Comparison of ENCODE assay signal across 1 cellular context in the genomic region with DNA sequence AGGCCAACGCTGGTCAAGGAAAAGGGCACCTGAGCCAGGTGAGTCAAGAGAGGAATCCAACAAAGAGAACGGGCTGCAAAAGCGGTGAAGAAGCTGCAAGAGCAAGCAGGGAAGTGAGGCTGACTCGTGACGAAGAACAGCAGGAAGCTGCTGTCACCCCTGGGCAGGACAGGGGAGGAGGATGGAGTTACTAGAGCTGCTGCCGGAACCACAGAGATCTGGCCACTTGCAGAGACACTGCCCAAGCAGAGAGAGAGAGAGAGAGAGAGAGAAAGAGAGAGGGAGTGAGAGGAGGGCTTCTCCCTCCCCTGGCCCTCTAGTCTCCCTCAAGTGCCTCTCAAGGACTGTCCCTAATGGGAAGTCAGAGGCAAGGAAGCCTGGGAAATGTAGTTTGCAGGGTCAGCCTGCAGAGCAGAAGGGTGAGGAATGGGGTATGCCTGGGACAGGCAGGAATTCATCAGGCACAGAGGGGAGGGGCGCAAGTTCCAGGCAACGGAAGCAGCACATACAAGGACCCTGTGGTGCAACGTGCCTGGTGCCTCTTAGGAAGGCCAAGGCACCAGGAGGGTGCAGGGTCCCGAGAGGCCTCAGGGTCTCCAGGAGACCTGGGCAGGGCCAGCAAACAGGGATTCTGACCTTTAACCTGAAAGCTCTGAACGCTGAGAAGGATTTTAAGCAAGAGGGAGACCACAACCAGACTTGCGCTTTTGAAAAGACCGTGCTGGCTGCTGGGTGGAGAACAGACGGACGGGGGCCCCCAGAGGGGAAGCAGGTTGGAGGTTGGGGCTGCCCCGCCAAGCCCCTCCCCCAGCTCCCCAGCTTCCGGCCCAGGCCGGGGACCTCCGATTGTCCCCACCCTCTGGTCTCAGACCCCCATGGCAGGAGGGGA.
TF ChIP-seq lines count a peak whose summit lies in the region.

No MANE protein-coding gene starts in this region.

TF ChIP-seq in HepG2, 621 proteins besides CTCF, POLR2A, EP300 and RAD21 (continued from another document and continues in another):
- TF ChIP-seq, protein P1, sequence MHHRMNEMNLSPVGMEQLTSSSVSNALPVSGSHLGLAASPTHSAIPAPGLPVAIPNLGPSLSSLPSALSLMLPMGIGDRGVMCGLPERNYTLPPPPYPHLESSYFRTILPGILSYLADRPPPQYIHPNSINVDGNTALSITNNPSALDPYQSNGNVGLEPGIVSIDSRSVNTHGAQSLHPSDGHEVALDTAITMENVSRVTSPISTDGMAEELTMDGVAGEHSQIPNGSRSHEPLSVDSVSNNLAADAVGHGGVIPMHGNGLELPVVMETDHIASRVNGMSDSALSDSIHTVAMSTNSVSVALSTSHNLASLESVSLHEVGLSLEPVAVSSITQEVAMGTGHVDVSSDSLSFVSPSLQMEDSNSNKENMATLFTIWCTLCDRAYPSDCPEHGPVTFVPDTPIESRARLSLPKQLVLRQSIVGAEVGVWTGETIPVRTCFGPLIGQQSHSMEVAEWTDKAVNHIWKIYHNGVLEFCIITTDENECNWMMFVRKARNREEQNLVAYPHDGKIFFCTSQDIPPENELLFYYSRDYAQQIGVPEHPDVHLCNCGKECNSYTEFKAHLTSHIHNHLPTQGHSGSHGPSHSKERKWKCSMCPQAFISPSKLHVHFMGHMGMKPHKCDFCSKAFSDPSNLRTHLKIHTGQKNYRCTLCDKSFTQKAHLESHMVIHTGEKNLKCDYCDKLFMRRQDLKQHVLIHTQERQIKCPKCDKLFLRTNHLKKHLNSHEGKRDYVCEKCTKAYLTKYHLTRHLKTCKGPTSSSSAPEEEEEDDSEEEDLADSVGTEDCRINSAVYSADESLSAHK (CRISPR knock-in tag; IDR thresholded peaks at IDR 0.05; ENCODE audit: borderline replicate concordance), result 0 out of 2 replicates have a peak, but pooled peaks have one; percentile 19
- TF ChIP-seq, protein P2, sequence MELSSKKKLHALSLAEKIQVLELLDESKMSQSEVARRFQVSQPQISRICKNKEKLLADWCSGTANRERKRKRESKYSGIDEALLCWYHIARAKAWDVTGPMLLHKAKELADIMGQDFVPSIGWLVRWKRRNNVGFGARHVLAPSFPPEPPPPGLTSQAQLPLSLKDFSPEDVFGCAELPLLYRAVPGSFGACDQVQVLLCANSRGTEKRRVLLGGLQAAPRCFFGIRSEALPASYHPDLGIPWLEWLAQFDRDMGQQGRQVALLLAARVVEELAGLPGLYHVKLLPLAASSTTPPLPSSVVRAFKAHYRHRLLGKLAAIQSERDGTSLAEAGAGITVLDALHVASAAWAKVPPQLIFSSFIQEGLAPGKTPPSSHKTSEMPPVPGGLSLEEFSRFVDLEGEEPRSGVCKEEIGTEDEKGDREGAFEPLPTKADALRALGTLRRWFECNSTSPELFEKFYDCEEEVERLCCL (CRISPR knock-in tag; IDR thresholded peaks at IDR 0.05; ENCODE audit: borderline replicate concordance), result 0 out of 2 replicates have a peak, but pooled peaks have one; percentile 38
- TF ChIP-seq ZNF616 (CRISPR knock-in tag; IDR thresholded peaks at IDR 0.05; ENCODE audit: low read depth) (peak; percentile 67; the same call in 1 of the 2 replicates), ZNF558 (CRISPR knock-in tag; IDR thresholded peaks at IDR 0.05; ENCODE audit: borderline replicate concordance) (no peak), PHF8 (CRISPR knock-in tag; IDR thresholded peaks at IDR 0.05) (peak; percentile 78), ZBTB7A (CRISPR knock-in tag; IDR thresholded peaks at IDR 0.05) (peak; percentile 96), KDM2A (CRISPR knock-in tag; IDR thresholded peaks at IDR 0.05; ENCODE audit: borderline replicate concordance, low read depth) (peak; percentile 66), ZMAT3 (CRISPR knock-in tag; conservative IDR thresholded peaks at IDR 0.05) (no peak), ZNF263 (CRISPR knock-in tag; IDR thresholded peaks at IDR 0.05) (peak; percentile 82), ZNF629 (CRISPR knock-in tag; conservative IDR thresholded peaks at IDR 0.05) (no peak; the same call in 1 of the 2 replicates), HDAC2 (CRISPR knock-in tag; IDR thresholded peaks at IDR 0.05) (peak; percentile 80), PAWR (CRISPR knock-in tag; IDR thresholded peaks at IDR 0.05; ENCODE audit: borderline replicate concordance) (no peak), ZNF530 (CRISPR knock-in tag; IDR thresholded peaks at IDR 0.05; ENCODE audit: low read depth) (no peak), ZNF724P (CRISPR knock-in tag; IDR thresholded peaks at IDR 0.05; ENCODE audit: borderline replicate concordance) (peak; percentile 81; the same call in 1 of the 2 replicates), ZNF670 (CRISPR knock-in tag; IDR thresholded peaks at IDR 0.05; ENCODE audit: borderline replicate concordance) (no peak), ZNF335 (CRISPR knock-in tag; IDR thresholded peaks at IDR 0.05) (peak; percentile 87; the same call in 1 of the 2 replicates), ZNF749 (CRISPR knock-in tag; IDR thresholded peaks at IDR 0.05; ENCODE audit: borderline replicate concordance) (no peak; the same call in 1 of the 2 replicates), JDP2 (CRISPR knock-in tag; IDR thresholded peaks at IDR 0.05; ENCODE audit: borderline replicate concordance) (no peak), ZNF652 (CRISPR knock-in tag; IDR thresholded peaks at IDR 0.05; ENCODE audit: borderline replicate concordance, low read depth) (0 out of 2 replicates have a peak, but pooled peaks have one; percentile 8), ZNF264 (CRISPR knock-in tag; IDR thresholded peaks at IDR 0.05) (no peak), ZNF782 (CRISPR knock-in tag; IDR thresholded peaks at IDR 0.05; ENCODE audit: borderline replicate concordance) (no peak; the same call in none of the 2 replicates), NONO (IDR thresholded peaks at IDR 0.05) (no peak), NONO (CRISPR knock-in tag; conservative IDR thresholded peaks at IDR 0.05) (0 out of 2 replicates have a peak, but pooled peaks have one; percentile 70), ZC3H4 (CRISPR knock-in tag; IDR thresholded peaks at IDR 0.05; ENCODE audit: borderline replicate concordance) (peak; percentile 70; the same call in 1 of the 2 replicates), TBX2 (CRISPR knock-in tag; IDR thresholded peaks at IDR 0.05; ENCODE audit: borderline replicate concordance) (no peak), ZNF546 (CRISPR knock-in tag; conservative IDR thresholded peaks at IDR 0.05) (no peak), ZNF720 (CRISPR knock-in tag; IDR thresholded peaks at IDR 0.05) (no peak), KDM5A (IDR thresholded peaks at IDR 0.05; ENCODE audit: borderline replicate concordance, low read length) (no peak), ZNF563 (CRISPR knock-in tag; IDR thresholded peaks at IDR 0.05) (no peak), HIVEP1 (CRISPR knock-in tag; IDR thresholded peaks at IDR 0.05) (peak; percentile 81; the same call in 1 of the 2 replicates), SRSF9 (IDR thresholded peaks at IDR 0.05; ENCODE audit: borderline replicate concordance, insufficient read depth, low read depth, low read length, poor library complexity, severe bottlenecking) (no peak), IRX3 (CRISPR knock-in tag; IDR thresholded peaks at IDR 0.05; ENCODE audit: borderline replicate concordance, low read depth) (no peak), TAF15 (IDR thresholded peaks at IDR 0.05; ENCODE audit: low read depth, low read length, poor library complexity, severe bottlenecking) (no peak), NR2F2 (IDR thresholded peaks at IDR 0.05; ENCODE audit: borderline replicate concordance, low read depth) (0 out of 2 replicates have a peak, but pooled peaks have one; percentile 12), PAF1 (CRISPR knock-in tag; IDR thresholded peaks at IDR 0.05) (no peak), EED (CRISPR knock-in tag; IDR thresholded peaks at IDR 0.05) (peak; percentile 75; the same call in 1 of the 2 replicates)
- TF ChIP-seq, protein P3, sequence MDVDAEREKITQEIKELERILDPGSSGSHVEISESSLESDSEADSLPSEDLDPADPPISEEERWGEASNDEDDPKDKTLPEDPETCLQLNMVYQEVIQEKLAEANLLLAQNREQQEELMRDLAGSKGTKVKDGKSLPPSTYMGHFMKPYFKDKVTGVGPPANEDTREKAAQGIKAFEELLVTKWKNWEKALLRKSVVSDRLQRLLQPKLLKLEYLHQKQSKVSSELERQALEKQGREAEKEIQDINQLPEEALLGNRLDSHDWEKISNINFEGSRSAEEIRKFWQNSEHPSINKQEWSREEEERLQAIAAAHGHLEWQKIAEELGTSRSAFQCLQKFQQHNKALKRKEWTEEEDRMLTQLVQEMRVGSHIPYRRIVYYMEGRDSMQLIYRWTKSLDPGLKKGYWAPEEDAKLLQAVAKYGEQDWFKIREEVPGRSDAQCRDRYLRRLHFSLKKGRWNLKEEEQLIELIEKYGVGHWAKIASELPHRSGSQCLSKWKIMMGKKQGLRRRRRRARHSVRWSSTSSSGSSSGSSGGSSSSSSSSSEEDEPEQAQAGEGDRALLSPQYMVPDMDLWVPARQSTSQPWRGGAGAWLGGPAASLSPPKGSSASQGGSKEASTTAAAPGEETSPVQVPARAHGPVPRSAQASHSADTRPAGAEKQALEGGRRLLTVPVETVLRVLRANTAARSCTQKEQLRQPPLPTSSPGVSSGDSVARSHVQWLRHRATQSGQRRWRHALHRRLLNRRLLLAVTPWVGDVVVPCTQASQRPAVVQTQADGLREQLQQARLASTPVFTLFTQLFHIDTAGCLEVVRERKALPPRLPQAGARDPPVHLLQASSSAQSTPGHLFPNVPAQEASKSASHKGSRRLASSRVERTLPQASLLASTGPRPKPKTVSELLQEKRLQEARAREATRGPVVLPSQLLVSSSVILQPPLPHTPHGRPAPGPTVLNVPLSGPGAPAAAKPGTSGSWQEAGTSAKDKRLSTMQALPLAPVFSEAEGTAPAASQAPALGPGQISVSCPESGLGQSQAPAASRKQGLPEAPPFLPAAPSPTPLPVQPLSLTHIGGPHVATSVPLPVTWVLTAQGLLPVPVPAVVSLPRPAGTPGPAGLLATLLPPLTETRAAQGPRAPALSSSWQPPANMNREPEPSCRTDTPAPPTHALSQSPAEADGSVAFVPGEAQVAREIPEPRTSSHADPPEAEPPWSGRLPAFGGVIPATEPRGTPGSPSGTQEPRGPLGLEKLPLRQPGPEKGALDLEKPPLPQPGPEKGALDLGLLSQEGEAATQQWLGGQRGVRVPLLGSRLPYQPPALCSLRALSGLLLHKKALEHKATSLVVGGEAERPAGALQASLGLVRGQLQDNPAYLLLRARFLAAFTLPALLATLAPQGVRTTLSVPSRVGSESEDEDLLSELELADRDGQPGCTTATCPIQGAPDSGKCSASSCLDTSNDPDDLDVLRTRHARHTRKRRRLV (CRISPR knock-in tag; IDR thresholded peaks at IDR 0.05), result no peak; the same call in 1 of the 2 replicates
- TF ChIP-seq, protein P4, sequence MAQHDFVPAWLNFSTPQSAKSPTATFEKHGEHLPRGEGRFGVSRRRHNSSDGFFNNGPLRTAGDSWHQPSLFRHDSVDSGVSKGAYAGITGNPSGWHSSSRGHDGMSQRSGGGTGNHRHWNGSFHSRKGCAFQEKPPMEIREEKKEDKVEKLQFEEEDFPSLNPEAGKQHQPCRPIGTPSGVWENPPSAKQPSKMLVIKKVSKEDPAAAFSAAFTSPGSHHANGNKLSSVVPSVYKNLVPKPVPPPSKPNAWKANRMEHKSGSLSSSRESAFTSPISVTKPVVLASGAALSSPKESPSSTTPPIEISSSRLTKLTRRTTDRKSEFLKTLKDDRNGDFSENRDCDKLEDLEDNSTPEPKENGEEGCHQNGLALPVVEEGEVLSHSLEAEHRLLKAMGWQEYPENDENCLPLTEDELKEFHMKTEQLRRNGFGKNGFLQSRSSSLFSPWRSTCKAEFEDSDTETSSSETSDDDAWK (CRISPR knock-in tag; IDR thresholded peaks at IDR 0.05), result no peak
- TF ChIP-seq, protein P5, sequence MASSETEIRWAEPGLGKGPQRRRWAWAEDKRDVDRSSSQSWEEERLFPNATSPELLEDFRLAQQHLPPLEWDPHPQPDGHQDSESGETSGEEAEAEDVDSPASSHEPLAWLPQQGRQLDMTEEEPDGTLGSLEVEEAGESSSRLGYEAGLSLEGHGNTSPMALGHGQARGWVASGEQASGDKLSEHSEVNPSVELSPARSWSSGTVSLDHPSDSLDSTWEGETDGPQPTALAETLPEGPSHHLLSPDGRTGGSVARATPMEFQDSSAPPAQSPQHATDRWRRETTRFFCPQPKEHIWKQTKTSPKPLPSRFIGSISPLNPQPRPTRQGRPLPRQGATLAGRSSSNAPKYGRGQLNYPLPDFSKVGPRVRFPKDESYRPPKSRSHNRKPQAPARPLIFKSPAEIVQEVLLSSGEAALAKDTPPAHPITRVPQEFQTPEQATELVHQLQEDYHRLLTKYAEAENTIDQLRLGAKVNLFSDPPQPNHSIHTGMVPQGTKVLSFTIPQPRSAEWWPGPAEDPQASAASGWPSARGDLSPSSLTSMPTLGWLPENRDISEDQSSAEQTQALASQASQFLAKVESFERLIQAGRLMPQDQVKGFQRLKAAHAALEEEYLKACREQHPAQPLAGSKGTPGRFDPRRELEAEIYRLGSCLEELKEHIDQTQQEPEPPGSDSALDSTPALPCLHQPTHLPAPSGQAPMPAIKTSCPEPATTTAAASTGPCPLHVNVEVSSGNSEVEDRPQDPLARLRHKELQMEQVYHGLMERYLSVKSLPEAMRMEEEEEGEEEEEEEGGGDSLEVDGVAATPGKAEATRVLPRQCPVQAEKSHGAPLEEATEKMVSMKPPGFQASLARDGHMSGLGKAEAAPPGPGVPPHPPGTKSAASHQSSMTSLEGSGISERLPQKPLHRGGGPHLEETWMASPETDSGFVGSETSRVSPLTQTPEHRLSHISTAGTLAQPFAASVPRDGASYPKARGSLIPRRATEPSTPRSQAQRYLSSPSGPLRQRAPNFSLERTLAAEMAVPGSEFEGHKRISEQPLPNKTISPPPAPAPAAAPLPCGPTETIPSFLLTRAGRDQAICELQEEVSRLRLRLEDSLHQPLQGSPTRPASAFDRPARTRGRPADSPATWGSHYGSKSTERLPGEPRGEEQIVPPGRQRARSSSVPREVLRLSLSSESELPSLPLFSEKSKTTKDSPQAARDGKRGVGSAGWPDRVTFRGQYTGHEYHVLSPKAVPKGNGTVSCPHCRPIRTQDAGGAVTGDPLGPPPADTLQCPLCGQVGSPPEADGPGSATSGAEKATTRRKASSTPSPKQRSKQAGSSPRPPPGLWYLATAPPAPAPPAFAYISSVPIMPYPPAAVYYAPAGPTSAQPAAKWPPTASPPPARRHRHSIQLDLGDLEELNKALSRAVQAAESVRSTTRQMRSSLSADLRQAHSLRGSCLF (CRISPR knock-in tag; IDR thresholded peaks at IDR 0.05; ENCODE audit: borderline replicate concordance), result no peak
- TF ChIP-seq, protein P6, sequence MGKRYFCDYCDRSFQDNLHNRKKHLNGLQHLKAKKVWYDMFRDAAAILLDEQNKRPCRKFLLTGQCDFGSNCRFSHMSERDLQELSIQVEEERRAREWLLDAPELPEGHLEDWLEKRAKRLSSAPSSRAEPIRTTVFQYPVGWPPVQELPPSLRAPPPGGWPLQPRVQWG (CRISPR knock-in tag; IDR thresholded peaks at IDR 0.05; ENCODE audit: borderline replicate concordance, low read depth), result no peak
- TF ChIP-seq, protein P7, sequence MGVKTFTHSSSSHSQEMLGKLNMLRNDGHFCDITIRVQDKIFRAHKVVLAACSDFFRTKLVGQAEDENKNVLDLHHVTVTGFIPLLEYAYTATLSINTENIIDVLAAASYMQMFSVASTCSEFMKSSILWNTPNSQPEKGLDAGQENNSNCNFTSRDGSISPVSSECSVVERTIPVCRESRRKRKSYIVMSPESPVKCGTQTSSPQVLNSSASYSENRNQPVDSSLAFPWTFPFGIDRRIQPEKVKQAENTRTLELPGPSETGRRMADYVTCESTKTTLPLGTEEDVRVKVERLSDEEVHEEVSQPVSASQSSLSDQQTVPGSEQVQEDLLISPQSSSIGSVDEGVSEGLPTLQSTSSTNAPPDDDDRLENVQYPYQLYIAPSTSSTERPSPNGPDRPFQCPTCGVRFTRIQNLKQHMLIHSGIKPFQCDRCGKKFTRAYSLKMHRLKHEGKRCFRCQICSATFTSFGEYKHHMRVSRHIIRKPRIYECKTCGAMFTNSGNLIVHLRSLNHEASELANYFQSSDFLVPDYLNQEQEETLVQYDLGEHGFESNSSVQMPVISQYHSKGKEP (CRISPR knock-in tag; IDR thresholded peaks at IDR 0.05), result 0 out of 2 replicates have a peak, but pooled peaks have one; percentile 22
